In the genomic region with DNA sequence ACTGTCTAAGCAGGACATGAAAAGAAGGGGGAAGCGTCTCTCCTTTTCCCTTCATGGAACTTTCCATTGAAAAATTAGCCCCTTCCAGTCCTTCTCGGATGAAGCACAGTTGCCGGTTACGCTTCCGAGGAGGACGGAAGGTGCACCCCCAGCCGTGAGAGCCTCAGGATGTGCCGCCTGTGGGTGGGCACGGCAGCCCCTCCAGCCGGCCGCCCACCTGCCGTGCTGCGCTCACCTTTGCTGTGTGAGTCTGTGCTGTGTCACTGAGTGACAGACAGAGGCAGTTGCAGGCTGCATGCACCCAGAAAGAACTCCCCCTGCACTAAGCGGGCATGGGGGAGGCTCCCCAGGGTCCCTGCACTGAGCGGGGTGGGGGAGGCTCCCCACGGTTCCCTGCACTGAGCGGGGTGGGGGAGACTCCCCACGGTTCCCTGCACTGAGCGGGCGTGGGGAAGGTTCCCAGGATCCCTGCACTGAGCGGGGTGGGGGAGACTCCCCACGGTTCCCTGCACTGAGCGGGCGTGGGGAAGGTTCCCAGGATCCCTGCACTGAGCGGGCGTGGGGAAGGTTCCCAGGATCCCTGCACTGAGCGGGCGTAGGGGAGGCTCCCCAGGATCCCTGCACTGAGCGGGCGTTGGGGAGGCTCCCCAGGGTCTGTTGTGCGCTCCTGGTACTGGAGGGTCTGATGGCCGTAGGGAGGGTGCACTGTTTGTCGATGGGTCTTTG, we compare ENCODE assay signal across 1 cellular context.
TF ChIP-seq lines count a peak whose summit lies in the region.

No MANE protein-coding gene starts in this region.

TF ChIP-seq in GM23338, 12 proteins besides CTCF, POLR2A, EP300 and RAD21 (continued from another document):
- TF ChIP-seq ZNF114 (CRISPR knock-in tag; IDR thresholded peaks at IDR 0.05) (no peak), NANOG (IDR thresholded peaks at IDR 0.05; ENCODE audit: borderline replicate concordance) (no peak), STAT1 (IDR thresholded peaks at IDR 0.05; ENCODE audit: unreplicated experiment) (no peak), ZNF331 (CRISPR knock-in tag; IDR thresholded peaks at IDR 0.05; ENCODE audit: low read depth) (no peak)
